18 cellular contexts compared by ENCODE assay signal in genomic region chr3:31729082-31729481, GRCh38.
"Had no signal": no experiment of that assay in that cellular context is flagged by ENCODE, and none has a peak within 500 bp of the region (broad histone marks: within the 10 kb centered on the region; RNA-seq: fewer than 3 reads in every experiment).

No MANE protein-coding gene starts in this region.

- H3K4me3 Mint-ChIP-seq: activated naive CD4-positive, alpha-beta T cell treated with anti-CD3 and anti-CD28 coated beads for 36 hours; activated T-helper 17 cell treated with anti-CD3 and anti-CD28 coated beads, Interleukin-2, amount 50 U/mL, for 72 hours; naive B cell had no signal

- H3K36me3 ChIP-seq: gastroesophageal sphincter, neutrophil had no signal

- H3K4me3 ChIP-seq: gastroesophageal sphincter, skin epidermis, tibial nerve had no signal

- H3K4me1 ChIP-seq: tibial nerve had no signal

- DNase-seq: activated CD4-positive, alpha-beta T cell treated with anti-CD3 and anti-CD28 coated beads, Interleukin-2, amount 50 U/mL, for 1 hour; activated CD4-positive, CD25-positive, alpha-beta regulatory T cell; activated naive CD4-positive, alpha-beta T cell treated with anti-CD3 and anti-CD28 coated beads for 36 hours; activated T-cell treated with anti-CD3 and anti-CD28 coated beads for 4 hours; central memory CD4-positive, alpha-beta T cell; cortex of kidney; effector CD8-positive, alpha-beta T cell; islet precursor cell; midbrain; naive B cell; posterior cingulate gyrus; stimulated activated CD4-positive, alpha-beta T cell treated with anti-CD3 and anti-CD28 coated beads, Interleukin-4, amount 100 ng/mL, for 4 hours had no signal

- H3K9me3 ChIP-seq: gastroesophageal sphincter, neutrophil, tibial nerve had no signal

- H3K27me3 ChIP-seq: gastroesophageal sphincter, neutrophil, tibial nerve had no signal

- H3K4me1 Mint-ChIP-seq: activated T-helper 17 cell treated with anti-CD3 and anti-CD28 coated beads, Interleukin-2, amount 50 U/mL, for 72 hours had no signal

- H3K27ac Mint-ChIP-seq: activated naive CD4-positive, alpha-beta T cell treated with anti-CD3 and anti-CD28 coated beads for 36 hours; activated T-helper 17 cell treated with anti-CD3 and anti-CD28 coated beads, Interleukin-2, amount 50 U/mL, for 72 hours had no signal

- H3K27ac ChIP-seq: epithelial cell of prostate, gastroesophageal sphincter, neutrophil, skin epidermis, tibial nerve had no signal

- H3K9me3 Mint-ChIP-seq: activated naive CD4-positive, alpha-beta T cell treated with anti-CD3 and anti-CD28 coated beads for 36 hours; activated T-helper 17 cell treated with anti-CD3 and anti-CD28 coated beads, Interleukin-2, amount 50 U/mL, for 72 hours; naive B cell had no signal

- H3K27me3 Mint-ChIP-seq: naive B cell had no signal

- ATAC-seq: activated T-helper 17 cell treated with anti-CD3 and anti-CD28 coated beads, Interleukin-2, amount 50 U/mL, for 72 hours; gastroesophageal sphincter had no signal
